In genomic region chr2:189249901-189250300, GRCh38 we compare ENCODE assay signal across 16 cellular contexts.
"Had no signal": no experiment of that assay in that cellular context is flagged by ENCODE, and none has a peak within 500 bp of the region (broad histone marks: within the 10 kb centered on the region; RNA-seq: fewer than 3 reads in every experiment).

No MANE protein-coding gene starts in this region.

- H3K4me1 ChIP-seq: parathyroid adenoma had no signal

- H3K9me3 ChIP-seq: neutrophil, tibial nerve had no signal

- H3K27ac ChIP-seq: neutrophil, parathyroid adenoma, tibial nerve had no signal

- H3K27me3 ChIP-seq: neutrophil, tibial nerve had no signal

- H2AFZ ChIP-seq: parathyroid adenoma had no signal

- H3K36me3 ChIP-seq: neutrophil, tibial nerve had no signal

- H3K4me3 ChIP-seq: tibial nerve had no signal

- H3K9ac ChIP-seq: parathyroid adenoma had no signal

- H3K79me2 ChIP-seq: parathyroid adenoma had no signal

- DNase-seq: activated B cell treated with CpG ODN at 0.5 μM for 24 hours; activated CD4-positive, alpha-beta T cell treated with anti-CD3 and anti-CD28 coated beads for 36 hours; activated CD4-positive, alpha-beta T cell treated with anti-CD3 and anti-CD28 coated beads, Interleukin-2, amount 50 U/mL, for 48 hours; activated CD8-positive, alpha-beta memory T cell treated with anti-CD3 and anti-CD28 coated beads, Interleukin-2, amount 50 U/mL, for 48 hours; activated naive CD4-positive, alpha-beta T cell treated with Interleukin-2 at 50 U/mL for 16 hours; activated naive CD8-positive, alpha-beta T cell treated with anti-CD3 and anti-CD28 coated beads for 36 hours; activated T-cell treated with anti-CD3 and anti-CD28 coated beads, Interleukin-2, amount 50 U/mL, for 4 hours; cortex of kidney; erythroblast; hypothalamus; right cardiac atrium; stimulated activated CD4-positive, alpha-beta T cell treated with anti-CD3 and anti-CD28 coated beads, Interleukin-1b, Interleukin-23, amount 100 ng/mL, for 48 hours; T1000 had no signal

- ATAC-seq: activated CD4-positive, alpha-beta T cell treated with anti-CD3 and anti-CD28 coated beads for 36 hours; activated T-cell treated with anti-CD3 and anti-CD28 coated beads, Interleukin-2, amount 50 U/mL, for 4 hours; right cardiac atrium had no signal
